10 cellular contexts compared by ENCODE assay signal in the genomic region with DNA sequence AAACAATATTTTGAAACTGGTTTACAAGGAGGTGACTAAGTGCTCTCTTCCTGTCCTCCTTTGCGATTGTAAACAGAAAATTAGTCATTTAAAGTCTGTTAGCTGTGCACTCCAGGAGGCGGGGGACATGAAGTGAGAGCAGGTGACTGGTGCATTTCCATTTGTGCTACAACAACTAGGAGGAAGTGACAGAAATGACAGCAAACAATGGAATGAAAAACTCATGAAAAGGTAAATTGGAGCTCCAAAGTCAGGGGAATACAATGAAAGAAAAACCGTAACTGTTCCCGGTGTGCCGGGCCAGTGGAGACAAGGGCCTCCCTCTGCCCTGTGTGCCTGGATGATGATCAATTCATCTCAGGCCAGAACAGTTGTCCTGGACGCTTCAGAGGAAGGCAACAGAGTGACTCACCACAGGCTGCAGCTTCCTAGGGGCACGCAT.
DNase-seq lines count a peak whose midpoint lies in the region; ATAC-seq, FAIRE-seq and TF ChIP-seq lines count a peak whose summit lies in the region.
"Had no signal": no experiment of that assay in that cellular context is flagged by ENCODE, and none has a peak within 500 bp of the region (broad histone marks: within the 10 kb centered on the region; RNA-seq: fewer than 3 reads in every experiment).

No MANE protein-coding gene starts in this region.

- H3K27ac ChIP-seq in RWPE1 (no peak overlapping the region), hepatocyte (peak overlapping the region; percentile 33)
- H3K27ac ChIP-seq: suprapubic skin had no signal

- 32% methylated on average over 7 of the region's 7 CpGs for WGBS in hepatocyte (ENCODE audit: low lambda C conversion rate, missing lambda C conversion rate)

- POLR2A ChIA-PET in RWPE1 (lab: Yijun Ruan, JAX; ENCODE audit: low non-redundant PET) = no interaction called here

- CTCF ChIA-PET in RWPE1 (lab: Yijun Ruan, JAX) = interaction anchor here (0.6 to 1.5 kb wide), 8 partner anchors 8 to 442 kb away, joined by 3 to 6 read pairs (median 4); no protein-coding TSS in a partner anchor

- no peak overlapping the region for H3K4me3 Mint-ChIP-seq in stimulated activated naive B cell treated with anti-CD40 and anti-IgM and Interleukin-4, amounts not matched to agents 10 μg/mL and 1 μg/mL and 100 μg/mL, for 72 hours

- TF ChIP-seq CTCF in RWPE1 (conservative IDR thresholded peaks at IDR 0.05; ENCODE audit: low read depth) = no peak
- no peak for TF ChIP-seq CTCF in hepatocyte (IDR thresholded peaks at IDR 0.05; ENCODE audit: poor library complexity)

- peaks cover 0 to 2% of the 10 kb centered on the region in 2 donors for H3K27me3 Mint-ChIP-seq in stimulated activated naive B cell treated with anti-CD40 and anti-IgM and Interleukin-4, amounts not matched to agents 10 μg/mL and 1 μg/mL and 100 μg/mL, for 72 hours

- no peak for FAIRE-seq in HTR-8/SVneo (lab: Jason Lieb, UNC)
- FAIRE-seq: G401.6 had no signal

- H3K4me2 ChIP-seq in hepatocyte = peak overlapping the region; percentile 10

- H3K27ac Mint-ChIP-seq in stimulated activated naive B cell treated with anti-CD40 and anti-IgM and Interleukin-4, amounts not matched to agents 10 μg/mL and 1 μg/mL and 100 μg/mL, for 72 hours = no peak overlapping the region

- H3K9me3 Mint-ChIP-seq in stimulated activated naive B cell treated with anti-CD40 and anti-IgM and Interleukin-4, amounts not matched to agents 10 μg/mL and 1 μg/mL and 100 μg/mL, for 72 hours = peaks cover 4 to 9% of the 10 kb centered on the region in 2 donors

- no peak for ATAC-seq in stimulated activated naive B cell treated with anti-CD40 and anti-IgM and Interleukin-4, amounts not matched to agents 10 μg/mL and 1 μg/mL and 100 μg/mL, for 72 hours (replicated peaks)

- H3K4me1 Mint-ChIP-seq in stimulated activated naive B cell treated with anti-CD40 and anti-IgM and Interleukin-4, amounts not matched to agents 10 μg/mL and 1 μg/mL and 100 μg/mL, for 72 hours = peaks cover 6 to 9% of the 10 kb centered on the region in 2 donors

- H3K4me3 ChIP-seq in hepatocyte (no peak overlapping the region), HAP-1 (no peak overlapping the region)
- H3K4me3 ChIP-seq: suprapubic skin had no signal

- H4K20me1 ChIP-seq in hepatocyte (ENCODE audit: insufficient read depth, poor library complexity, severe bottlenecking) = no peaks in the 10 kb centered on the region

- no peaks in the 10 kb centered on the region for H3K27me3 ChIP-seq in hepatocyte
- no peaks in the 10 kb centered on the region for H3K27me3 ChIP-seq in HAP-1 (ENCODE audit: low read depth)
- H3K27me3 ChIP-seq: suprapubic skin had no signal

- in situ Hi-C loops in HAP-1 (cut with MboI; ENCODE audit: low sequenced_read_pairs) = no loop called here

- no peaks in the 10 kb centered on the region for H3K9me2 ChIP-seq in hepatocyte (replicated peaks; ENCODE audit: insufficient read depth)

- peak; percentile 78 for DNase-seq in COLO668 (lab: John Stamatoyannopoulos, UW; ENCODE audit: unreplicated experiment)
- DNase-seq in HT1080 (ENCODE audit: low read depth) = peak; percentile 66
- DNase-seq in RWPE1 (ENCODE audit: low spot score) = peak; percentile 71
- DNase-seq in hepatocyte (ENCODE audit: low spot score) = peak; percentile 41
- DNase-seq in HAP-1 (ENCODE audit: low spot score in 2 of 2) = no peak
- DNase-seq in stimulated activated naive B cell treated with anti-CD40 and anti-IgM and Interleukin-4, amounts not matched to agents 10 μg/mL and 1 μg/mL and 100 μg/mL, for 72 hours = no peak
- no peak for DNase-seq in NCI-H1694 (lab: John Stamatoyannopoulos, UW)
- DNase-seq in HTR-8/SVneo (ENCODE audit: insufficient read length, low spot score) = no peak

- H3K79me2 ChIP-seq in hepatocyte = no peaks in the 10 kb centered on the region

- H3K9me3 ChIP-seq in hepatocyte (ENCODE audit: low read depth) (no peaks in the 10 kb centered on the region), HAP-1 (no peaks in the 10 kb centered on the region)
- H3K9me3 ChIP-seq: suprapubic skin had no signal

- H3K36me3 ChIP-seq in hepatocyte (replicated peaks; ENCODE audit: insufficient read depth, low read depth) (no peaks in the 10 kb centered on the region), HAP-1 (replicated peaks) (no peaks in the 10 kb centered on the region)
- H3K36me3 ChIP-seq: suprapubic skin had no signal

- peak overlapping the region; percentile 9 for H2AFZ ChIP-seq in hepatocyte

- no peaks in the 10 kb centered on the region for H3K36me3 Mint-ChIP-seq in stimulated activated naive B cell treated with anti-CD40 and anti-IgM and Interleukin-4, amounts not matched to agents 10 μg/mL and 1 μg/mL and 100 μg/mL, for 72 hours

- H3K4me1 ChIP-seq in hepatocyte (ENCODE audit: insufficient read depth) = peaks cover 3% of the 10 kb centered on the region
- no peaks in the 10 kb centered on the region for H3K4me1 ChIP-seq in HAP-1
- H3K4me1 ChIP-seq: suprapubic skin had no signal

Comparison
In these comparisons a context has a peak if more than half of its experiments do, and no peak if none do; other contexts are left out.
1. DNase-seq: peak in COLO668 (single experiment), HT1080 (single experiment), RWPE1 (single experiment) and hepatocyte (single experiment); none in HAP-1 (0 of 2), stimulated activated naive B cell treated with anti-CD40 and anti-IgM and Interleukin-4, amounts not matched to agents 10 μg/mL and 1 μg/mL and 100 μg/mL, for 72 hours (single experiment), NCI-H1694 (single experiment) and HTR-8/SVneo (single experiment).